ENCODE assay signal across 11 cellular contexts in genomic region chr22:48517039-48518030, GRCh38.
DNase-seq lines count a peak whose midpoint lies in the region; ATAC-seq and TF ChIP-seq lines count a peak whose summit lies in the region.
"Had no signal": no experiment of that assay in that cellular context is flagged by ENCODE, and none has a peak within 500 bp of the region (broad histone marks: within the 10 kb centered on the region; RNA-seq: fewer than 3 reads in every experiment).

No MANE protein-coding gene starts in this region.

- no peaks in the 10 kb centered on the region for H3K36me3 ChIP-seq in GM23248 (ENCODE audit: low read depth)
- no peaks in the 10 kb centered on the region for H3K36me3 ChIP-seq in naive thymus-derived CD4-positive, alpha-beta T cell (ENCODE audit: control insufficient read depth in 2 of 3, insufficient read depth in 3 of 3, low read length in 3 of 3)

- DNase-seq in GM23248, result peak; percentile 23
- peak in 55 of 58 donors; percentile 7 to 89 (median 74) for DNase-seq in anterior cingulate cortex (lab: John Stamatoyannopoulos, UW)
- DNase-seq in iPS-NIHi7 (ENCODE audit: extremely low spot score), result peak; percentile 39
- no peak for DNase-seq in retinal pigment epithelial cell (ENCODE audit: low read depth)
- DNase-seq in NOMO-1 treated with DMSO at 0.1 percent for 48 hours (lab: John Stamatoyannopoulos, UW; ENCODE audit: unreplicated experiment), result no peak
- no peak for DNase-seq in GM13976 (ENCODE audit: low spot score)
- DNase-seq in naive thymus-derived CD4-positive, alpha-beta T cell, result no peak
- DNase-seq: CD4-positive, alpha-beta T cell; KG1; NCI-H2081 treated with DMSO at 0.1 percent for 48 hours had no signal

- peak; percentile 23 for TF ChIP-seq CTCF in retinal pigment epithelial cell (conservative IDR thresholded peaks at IDR 0.05; ENCODE audit: low read depth, low read length)
- TF ChIP-seq CTCF in GM13976 (IDR thresholded peaks at IDR 0.05; ENCODE audit: borderline replicate concordance, control extremely low read depth, extremely low read depth, insufficient read depth, missing control alignments), result no peak

- H3K9ac ChIP-seq in GM23248, result no peak overlapping the region

- 63% methylated on average over 31 to 34 of the region's 35 CpGs for WGBS in GM23248 (ENCODE audit: low coverage in 1 of 2, low lambda C conversion rate in 2 of 2, missing lambda C conversion rate in 2 of 2), 2 experiments

- H3F3A ChIP-seq in GM23248 (ENCODE audit: insufficient read depth), result no peaks in the 10 kb centered on the region

- H3K79me2 ChIP-seq in GM23248 (ENCODE audit: insufficient read depth), result no peaks in the 10 kb centered on the region

- no peaks in the 10 kb centered on the region for H3K27me3 ChIP-seq in GM23248 (replicated peaks; ENCODE audit: insufficient read depth)
- H3K27me3 ChIP-seq in naive thymus-derived CD4-positive, alpha-beta T cell (ENCODE audit: control insufficient read depth in 2 of 2, insufficient read depth in 2 of 2, low read length in 2 of 2), result no peaks in the 10 kb centered on the region

- ATAC-seq in naive thymus-derived CD4-positive, alpha-beta T cell, result no peak
- ATAC-seq in HG03025 (IDR thresholded peaks at IDR 0.05; ENCODE audit: low FRiP score, unreplicated experiment), result no peak

- POLR2A ChIA-PET in naive thymus-derived CD4-positive, alpha-beta T cell (lab: Charles Lee), result no interaction called here

- H3K36me3 Mint-ChIP-seq in naive thymus-derived CD4-positive, alpha-beta T cell, result no peaks in the 10 kb centered on the region

- no peaks in the 10 kb centered on the region for H3K9me3 Mint-ChIP-seq in naive thymus-derived CD4-positive, alpha-beta T cell
- H3K9me3 Mint-ChIP-seq: CD4-positive, alpha-beta T cell had no signal

- no peaks in the 10 kb centered on the region for H3K27me3 Mint-ChIP-seq in naive thymus-derived CD4-positive, alpha-beta T cell
- H3K27me3 Mint-ChIP-seq: CD4-positive, alpha-beta T cell had no signal

- in situ Hi-C loops in GM23248 (cut with MboI), result no loop called here
- in situ Hi-C loops in GM13976 (cut with MboI; ENCODE audit: low sequenced_read_pairs, unreplicated experiment), result no loop called here

- H3K9me2 ChIP-seq in GM23248 (ENCODE audit: insufficient read depth), result no peaks in the 10 kb centered on the region

- H3K4me3 Mint-ChIP-seq in naive thymus-derived CD4-positive, alpha-beta T cell, result no peak overlapping the region
- H3K4me3 Mint-ChIP-seq: CD4-positive, alpha-beta T cell had no signal

- no peak overlapping the region for H3K27ac ChIP-seq in GM23248
- no peak overlapping the region for H3K27ac ChIP-seq in naive thymus-derived CD4-positive, alpha-beta T cell (ENCODE audit: low read depth, low read length)

- no peak overlapping the region for H2AFZ ChIP-seq in GM23248

- H4K20me1 ChIP-seq in GM23248 (ENCODE audit: insufficient read depth), result no peaks in the 10 kb centered on the region

- no peaks in the 10 kb centered on the region for H3K4me1 ChIP-seq in GM23248 (ENCODE audit: insufficient read depth)
- no peaks in the 10 kb centered on the region for H3K4me1 ChIP-seq in naive thymus-derived CD4-positive, alpha-beta T cell (ENCODE audit: control insufficient read depth in 2 of 2, insufficient read depth in 2 of 2, low read length in 2 of 2)

- H3K27ac Mint-ChIP-seq in naive thymus-derived CD4-positive, alpha-beta T cell, result no peak overlapping the region
- H3K27ac Mint-ChIP-seq: CD4-positive, alpha-beta T cell had no signal

- intact Hi-C loops in naive thymus-derived CD4-positive, alpha-beta T cell (cut with micrococcal nuclease), result no loop called here

- H3K4me3 ChIP-seq in GM23248, result no peak overlapping the region
- H3K4me3 ChIP-seq in retinal pigment epithelial cell (ENCODE audit: low read length), result no peak overlapping the region
- no peak overlapping the region for H3K4me3 ChIP-seq in naive thymus-derived CD4-positive, alpha-beta T cell (ENCODE audit: low read length)

- H3K4me1 Mint-ChIP-seq in naive thymus-derived CD4-positive, alpha-beta T cell, result no peaks in the 10 kb centered on the region

- H3K4me2 ChIP-seq in GM23248 (ENCODE audit: unreplicated experiment), result no peak overlapping the region

- CTCF ChIA-PET in naive thymus-derived CD4-positive, alpha-beta T cell (lab: Charles Lee), result no interaction called here

- no peaks in the 10 kb centered on the region for H3K9me3 ChIP-seq in GM23248 (ENCODE audit: low read depth)
- H3K9me3 ChIP-seq in naive thymus-derived CD4-positive, alpha-beta T cell (ENCODE audit: control insufficient read depth in 2 of 3, low read length in 3 of 3), result no peaks in the 10 kb centered on the region

Comparison
In these comparisons a context has a peak if more than half of its experiments do, and no peak if none do; other contexts are left out.
1. DNase-seq: peak in GM23248 (single experiment), anterior cingulate cortex (55 of 58) and iPS-NIHi7 (single experiment); none in retinal pigment epithelial cell (single experiment), NOMO-1 treated with DMSO at 0.1 percent for 48 hours (single experiment), GM13976 (single experiment) and naive thymus-derived CD4-positive, alpha-beta T cell (0 of 9).